27 cellular contexts compared by ENCODE assay signal in genomic region chr2:47509250-47509649, GRCh38.
DNase-seq lines count a peak whose midpoint lies in the region; FAIRE-seq and TF ChIP-seq lines count a peak whose summit lies in the region.
"Had no signal": no experiment of that assay in that cellular context is flagged by ENCODE, and none has a peak within 500 bp of the region (broad histone marks: within the 10 kb centered on the region; RNA-seq: fewer than 3 reads in every experiment).

No MANE protein-coding gene starts in this region.

- TF ChIP-seq POLR2A in GM12892 (IDR thresholded peaks at IDR 0.05; ENCODE audit: low read depth, low read length), result no peak

- H3K36me3 Mint-ChIP-seq in nephron progenitor cell (ENCODE audit: low read depth), result peaks cover 30% of the 10 kb centered on the region

- no peak overlapping the region for H3K4ac ChIP-seq in mesendoderm (ENCODE audit: low read depth, low read length)

- no peaks in the 10 kb centered on the region for H3K79me2 ChIP-seq in Loucy (ENCODE audit: insufficient read depth, low read length)
- no peaks in the 10 kb centered on the region for H3K79me2 ChIP-seq in mesendoderm (ENCODE audit: control insufficient read depth, insufficient read depth, low read length)

- peaks cover 25% of the 10 kb centered on the region for H3K4me1 Mint-ChIP-seq in nephron progenitor cell

- H3K27ac ChIP-seq in mesendoderm (ENCODE audit: low read depth, low read length), result no peak overlapping the region
- H3K27ac ChIP-seq: HL-60, PC-9, upper lobe of left lung had no signal

- peak; percentile 78 for FAIRE-seq in GM12892 (lab: Jason Lieb, UNC)
- FAIRE-seq: kidney had no signal

- H3K36me3 ChIP-seq in Loucy (ENCODE audit: insufficient read depth, low read length), result no peaks in the 10 kb centered on the region
- H3K36me3 ChIP-seq in mesendoderm (ENCODE audit: control insufficient read depth, insufficient read depth, low read length), result no peaks in the 10 kb centered on the region
- H3K36me3 ChIP-seq: upper lobe of left lung had no signal

- peaks cover 5% of the 10 kb centered on the region; the same call in 1 of the 2 replicates for H3F3A ChIP-seq in Loucy (ENCODE audit: low read depth)

- H2BK120ac ChIP-seq in mesendoderm (ENCODE audit: low read depth, low read length), result no peak overlapping the region

- TF ChIP-seq CTCF in Loucy (conservative IDR thresholded peaks at IDR 0.05; ENCODE audit: low read length) (no peak), nephron progenitor cell (IDR thresholded peaks at IDR 0.05) (no peak)

- H3K56ac ChIP-seq in mesendoderm (ENCODE audit: low read length), result no peak overlapping the region

- H3K4me3 ChIP-seq in Loucy (ENCODE audit: low read length, poor library complexity, severe bottlenecking), result peak overlapping the region; percentile 20
- no peak overlapping the region for H3K4me3 ChIP-seq in mesendoderm (ENCODE audit: low read length)
- H3K4me3 ChIP-seq: GM23338, PC-9, smooth muscle cell, upper lobe of left lung had no signal

- no peak overlapping the region for H2BK5ac ChIP-seq in mesendoderm (ENCODE audit: low read length)

- no peaks in the 10 kb centered on the region for H4K20me1 ChIP-seq in Loucy (ENCODE audit: insufficient read depth, low read length, poor library complexity, severe bottlenecking)

- no peak overlapping the region for H4K8ac ChIP-seq in mesendoderm (ENCODE audit: low read depth, low read length)

- H3K9me3 Mint-ChIP-seq in nephron progenitor cell, result peaks cover 24% of the 10 kb centered on the region

- no peak overlapping the region for H2AK5ac ChIP-seq in mesendoderm (ENCODE audit: low read length)

- H3K18ac ChIP-seq in mesendoderm (ENCODE audit: low read length), result no peak overlapping the region

- H3K4me1 ChIP-seq in Loucy (ENCODE audit: insufficient read depth, low read length, poor library complexity, severe bottlenecking) (peaks cover 43% of the 10 kb centered on the region), mesendoderm (ENCODE audit: control insufficient read depth, low read depth, low read length) (peaks cover 9% of the 10 kb centered on the region)
- H3K4me1 ChIP-seq: upper lobe of left lung had no signal

- peaks cover 8% of the 10 kb centered on the region; the same call in 1 of the 2 replicates for H3K9me3 ChIP-seq in Loucy (ENCODE audit: insufficient read depth, low read depth, low read length)

- no peak overlapping the region for H3K23ac ChIP-seq in mesendoderm (ENCODE audit: low read length)

- DNase-seq in GM12892 (ENCODE audit: insufficient read length) (no peak), UCSD-AML1 (lab: John Stamatoyannopoulos, UW; ENCODE audit: unreplicated experiment) (peak; percentile 27), nephron progenitor cell (no peak), HuH-7.5 (ENCODE audit: low spot score) (no peak), mesendoderm (no peak), NCI-H1694 (lab: John Stamatoyannopoulos, UW) (no peak)
- DNase-seq: activated CD4-positive, alpha-beta T cell treated with anti-CD3 and anti-CD28 coated beads, Interleukin-2, amount 50 U/mL, for 1 hour; activated CD8-positive, alpha-beta memory T cell treated with anti-CD3 and anti-CD28 coated beads, Interleukin-2, amount 10 ng/mL, durations not matched to agents 7 days and 5 days; activated naive CD4-positive, alpha-beta T cell treated with Interleukin-2 at 50 U/mL for 16 hours; activated T-cell treated with anti-CD3 and anti-CD28 coated beads, Interleukin-2, amount 50 U/mL, for 48 hours; effector CD8-positive, alpha-beta T cell; head of caudate nucleus; kidney; naive thymus-derived CD8-positive, alpha-beta T cell; NCI-H146; NCI-H446 treated with DMSO at 0.1 percent for 48 hours; PC-9; retina; SIG-M5; stimulated activated CD4-positive, alpha-beta T cell treated with anti-CD3 and anti-CD28 coated beads, Interleukin-1b, Interleukin-23, amount 100 ng/mL, for 48 hours; T-helper 9 cell; upper lobe of left lung had no signal

- H3K79me1 ChIP-seq in mesendoderm (ENCODE audit: low read length), result no peaks in the 10 kb centered on the region

- no peaks in the 10 kb centered on the region for H3K27me3 ChIP-seq in Loucy (ENCODE audit: insufficient read depth, low read length, poor library complexity, severe bottlenecking)
- no peaks in the 10 kb centered on the region for H3K27me3 ChIP-seq in mesendoderm (ENCODE audit: insufficient read depth, low read length, poor library complexity)
- H3K27me3 ChIP-seq: upper lobe of left lung had no signal

- peak overlapping the region; percentile 81 for H3K27ac Mint-ChIP-seq in nephron progenitor cell
- H3K27ac Mint-ChIP-seq: activated CD8-positive, alpha-beta memory T cell treated with anti-CD3 and anti-CD28 coated beads, Interleukin-2, amount 10 ng/mL, durations not matched to agents 7 days and 5 days; GM23338; naive thymus-derived CD8-positive, alpha-beta T cell; WTC11 had no signal

- no peak overlapping the region for H4K5ac ChIP-seq in mesendoderm (ENCODE audit: low read length)

- no peak overlapping the region for H3K4me3 Mint-ChIP-seq in nephron progenitor cell
- H3K4me3 Mint-ChIP-seq: activated CD8-positive, alpha-beta memory T cell treated with anti-CD3 and anti-CD28 coated beads, Interleukin-2, amount 10 ng/mL, durations not matched to agents 7 days and 5 days; GM23338; naive thymus-derived CD8-positive, alpha-beta T cell; WTC11 had no signal

- H3K4me2 ChIP-seq in Loucy (ENCODE audit: low read depth, low read length, poor library complexity, severe bottlenecking) (peak overlapping the region; percentile 60), mesendoderm (ENCODE audit: low read length) (no peak overlapping the region)
- H3K4me2 ChIP-seq: GM23338, PC-9, smooth muscle cell had no signal

- peak overlapping the region; percentile 9 for H3K9ac ChIP-seq in Loucy (ENCODE audit: low read depth, low read length, poor library complexity, severe bottlenecking)
- H3K9ac ChIP-seq in mesendoderm (ENCODE audit: low read length), result no peak overlapping the region

- H2AFZ ChIP-seq in Loucy (ENCODE audit: low read length), result no peak overlapping the region
- H2AFZ ChIP-seq: GM23338, PC-9 had no signal

- no peaks in the 10 kb centered on the region for H3K9me2 ChIP-seq in Loucy (replicated peaks; ENCODE audit: low read depth, low read length)

- no CpG with 5 or more reads among the region's 4 CpGs for WGBS in mesendoderm (ENCODE audit: extremely low coverage, insufficient coverage, low lambda C conversion rate)

- H3K27me3 Mint-ChIP-seq in nephron progenitor cell (ENCODE audit: low read depth, poor library complexity), result peaks cover 17% of the 10 kb centered on the region
- H3K27me3 Mint-ChIP-seq: activated CD8-positive, alpha-beta memory T cell treated with anti-CD3 and anti-CD28 coated beads, Interleukin-2, amount 10 ng/mL, durations not matched to agents 7 days and 5 days had no signal

- no peak overlapping the region for H2BK15ac ChIP-seq in mesendoderm (replicated peaks; ENCODE audit: low read depth)
